Comparison of ENCODE assay signal across 9 cellular contexts in genomic region chr18:69400976-69401474, GRCh38. TPM values are rescaled to one million over a fixed set of nuclear protein-coding genes. Genes with fewer than 3 reads are reported as not detected.
DNase-seq lines count a peak whose midpoint lies in the region; FAIRE-seq and TF ChIP-seq lines count a peak whose summit lies in the region.
"Had no signal": no experiment of that assay in that cellular context is flagged by ENCODE, and none has a peak within 500 bp of the region (broad histone marks: within the 10 kb centered on the region; RNA-seq: fewer than 3 reads in every experiment).

No MANE protein-coding gene starts in this region.

- intact Hi-C loops in tibial artery (cut with DNase I; ENCODE audit: low total_unique reads) = no loop called here

- dilution Hi-C loops in keratinocyte (cut with MboI; ENCODE audit: extremely low pct_ligation_motif_present, low sequenced_read_pairs) = no loop called here

- H3K4me2 ChIP-seq in keratinocyte (ENCODE audit: control insufficient read depth, extremely low read depth, insufficient read depth, low read depth, low read length) = peak overlapping the region; percentile 54

- H3K9me1 ChIP-seq in keratinocyte (ENCODE audit: control insufficient read depth, extremely low read depth, insufficient read depth, low read length) = no peaks in the 10 kb centered on the region

- TF ChIP-seq CTCF in astrocyte of the spinal cord (IDR thresholded peaks at IDR 0.05; ENCODE audit: low read depth, low read length) (no peak), keratinocyte (optimal IDR thresholded peaks at IDR 0.05 in 1 of 3, IDR thresholded peaks at IDR 0.05 in 1 of 3, conservative IDR thresholded peaks at IDR 0.05 in 1 of 3; ENCODE audit: extremely low read depth in 1 of 3, insufficient read depth in 2 of 3, low read length in 3 of 3) (no peak), tibial artery (IDR thresholded peaks at IDR 0.05) (no peak)

- no peaks in the 10 kb centered on the region for H3K9me3 Mint-ChIP-seq in activated naive CD4-positive, alpha-beta T cell treated with anti-CD3 and anti-CD28 coated beads, Interleukin-2, amount 10 ng/mL, durations not matched to agents 7 days and 5 days

- H3K4me1 ChIP-seq in keratinocyte (ENCODE audit: control insufficient read depth, extremely low read depth, insufficient read depth, low read length) (no peaks in the 10 kb centered on the region), tibial artery (peaks cover 0 to 16% (median 9%) of the 10 kb centered on the region in 4 donors)

- peaks cover 5% of the 10 kb centered on the region for H3K36me3 Mint-ChIP-seq in activated naive CD4-positive, alpha-beta T cell treated with anti-CD3 and anti-CD28 coated beads, Interleukin-2, amount 10 ng/mL, durations not matched to agents 7 days and 5 days

- CTCF ChIA-PET in activated naive CD4-positive, alpha-beta T cell treated with anti-CD3 and anti-CD28 coated beads, Interleukin-2, amount 10 ng/mL, durations not matched to agents 7 days and 5 days (lab: Charles Lee) = no interaction called here

- in situ Hi-C loops in astrocyte of the spinal cord (cut with HindIII; ENCODE audit: low sequenced_read_pairs) = no loop called here

- no peaks in the 10 kb centered on the region for H4K20me1 ChIP-seq in keratinocyte (ENCODE audit: control insufficient read depth, extremely low read depth, insufficient read depth, low read length)

- H3K27ac ChIP-seq in keratinocyte (ENCODE audit: control insufficient read depth, insufficient read depth, low read length) (no peak overlapping the region), tibial artery (peak overlapping the region; percentile 71 to 72)

- H3K27me3 ChIP-seq in keratinocyte (ENCODE audit: control insufficient read depth, extremely low read depth, insufficient read depth, low read length) (peaks cover 34% of the 10 kb centered on the region), tibial artery (no peaks in the 10 kb centered on the region)

- H3K9me3 ChIP-seq in keratinocyte (ENCODE audit: control insufficient read depth, low read depth, low read length) = no peaks in the 10 kb centered on the region
- no peaks in the 10 kb centered on the region for H3K9me3 ChIP-seq in tibial artery

- no peaks in the 10 kb centered on the region for H3K79me2 ChIP-seq in keratinocyte (ENCODE audit: control insufficient read depth, insufficient read depth, low read length)

- no peak for DNase-seq in activated naive CD4-positive, alpha-beta T cell treated with anti-CD3 and anti-CD28 coated beads, Interleukin-2, amount 10 ng/mL, durations not matched to agents 7 days and 5 days
- no peak for DNase-seq in activated naive CD4-positive, alpha-beta T cell treated with Interleukin-2 at 50 U/mL for 16 hours
- peak; percentile 18 for DNase-seq in astrocyte of the spinal cord (ENCODE audit: low read depth, low spot score)
- no peak for DNase-seq in keratinocyte (ENCODE audit: low read depth, low spot score)
- DNase-seq in tibial artery = no peak
- DNase-seq in H4 (ENCODE audit: low spot score) = no peak
- no peak for DNase-seq in dedifferentiated amniotic fluid mesenchymal stem cell (ENCODE audit: extremely low spot score)
- DNase-seq in NCI-H187 (lab: John Stamatoyannopoulos, UW) = no peak

- H3K4me3 ChIP-seq in astrocyte of the spinal cord (ENCODE audit: low read depth, low read length) (peak overlapping the region; percentile 47), keratinocyte (ENCODE audit: control insufficient read depth in 2 of 3, extremely low read depth in 1 of 3, insufficient read depth in 2 of 3, low read depth in 1 of 3, low read length in 3 of 3) (peak overlapping the region in 1 of 3 experiments; percentile 20), tibial artery (peak overlapping the region; percentile 66 to 67)

- peaks cover 51% of the 10 kb centered on the region for H3K27me3 Mint-ChIP-seq in activated naive CD4-positive, alpha-beta T cell treated with anti-CD3 and anti-CD28 coated beads, Interleukin-2, amount 10 ng/mL, durations not matched to agents 7 days and 5 days

- no peak overlapping the region for H3K9ac ChIP-seq in keratinocyte (ENCODE audit: control insufficient read depth, extremely low read depth, insufficient read depth, low read length)

- peak overlapping the region; percentile 3 for H3K4me3 Mint-ChIP-seq in activated naive CD4-positive, alpha-beta T cell treated with anti-CD3 and anti-CD28 coated beads, Interleukin-2, amount 10 ng/mL, durations not matched to agents 7 days and 5 days

- FAIRE-seq in keratinocyte (lab: Jason Lieb, UNC) = no peak

- no peak overlapping the region for H3K27ac Mint-ChIP-seq in activated naive CD4-positive, alpha-beta T cell treated with anti-CD3 and anti-CD28 coated beads, Interleukin-2, amount 10 ng/mL, durations not matched to agents 7 days and 5 days

- no peak overlapping the region for H2AFZ ChIP-seq in keratinocyte (ENCODE audit: control insufficient read depth, low read length)

- peaks cover 13% of the 10 kb centered on the region for H3K4me1 Mint-ChIP-seq in activated naive CD4-positive, alpha-beta T cell treated with anti-CD3 and anti-CD28 coated beads, Interleukin-2, amount 10 ng/mL, durations not matched to agents 7 days and 5 days

- H3K36me3 ChIP-seq in keratinocyte (ENCODE audit: control insufficient read depth in 2 of 2, extremely low read depth in 1 of 2, insufficient read depth in 2 of 2, low read length in 2 of 2) (no peaks in the 10 kb centered on the region), tibial artery (no peaks in the 10 kb centered on the region)

RNA-seq across cellular contexts. Expression of gene DOK6, which starts 0.3 kb away (rescaled TPM):
- polyA plus RNA-seq in keratinocyte = not detected in 3 replicates
- polyA plus RNA-seq in keratinocyte (2011; ENCODE audit: low read depth) = not detected
- polyA plus RNA-seq in keratinocyte (2011; cell fraction: cytosol; rRNA removed) = not detected in 2 replicates
- polyA plus RNA-seq in keratinocyte (2011; cell fraction: nucleus; rRNA removed) = not detected in 2 replicates
- not detected in 2 replicates for polyA plus RNA-seq in keratinocyte (2012; ENCODE audit: low replicate concordance)
- not detected in 3 replicates for polyA minus RNA-seq in keratinocyte
- polyA minus RNA-seq in keratinocyte (2011; cell fraction: cytosol; rRNA and poly(A)+ RNA removed) = not detected
- polyA minus RNA-seq in keratinocyte (2011; cell fraction: nucleus; rRNA and poly(A)+ RNA removed) = not detected in 2 replicates
- 3.4 and 8.6 TPM in 2 replicates for total RNA-seq in H4 (2014; rRNA removed; shearing (Covaris generic))
- total RNA-seq: T-helper 1 cell treated with Interleukin-12 subunit alpha and Interleukin-12 subunit beta and Interleukin-4 antibody, amounts not matched to agents 30 ng/mL and 1 ng/mL, for 36 hours had no signal
